Comparison of ENCODE assay signal across 9 cellular contexts in the genomic region with DNA sequence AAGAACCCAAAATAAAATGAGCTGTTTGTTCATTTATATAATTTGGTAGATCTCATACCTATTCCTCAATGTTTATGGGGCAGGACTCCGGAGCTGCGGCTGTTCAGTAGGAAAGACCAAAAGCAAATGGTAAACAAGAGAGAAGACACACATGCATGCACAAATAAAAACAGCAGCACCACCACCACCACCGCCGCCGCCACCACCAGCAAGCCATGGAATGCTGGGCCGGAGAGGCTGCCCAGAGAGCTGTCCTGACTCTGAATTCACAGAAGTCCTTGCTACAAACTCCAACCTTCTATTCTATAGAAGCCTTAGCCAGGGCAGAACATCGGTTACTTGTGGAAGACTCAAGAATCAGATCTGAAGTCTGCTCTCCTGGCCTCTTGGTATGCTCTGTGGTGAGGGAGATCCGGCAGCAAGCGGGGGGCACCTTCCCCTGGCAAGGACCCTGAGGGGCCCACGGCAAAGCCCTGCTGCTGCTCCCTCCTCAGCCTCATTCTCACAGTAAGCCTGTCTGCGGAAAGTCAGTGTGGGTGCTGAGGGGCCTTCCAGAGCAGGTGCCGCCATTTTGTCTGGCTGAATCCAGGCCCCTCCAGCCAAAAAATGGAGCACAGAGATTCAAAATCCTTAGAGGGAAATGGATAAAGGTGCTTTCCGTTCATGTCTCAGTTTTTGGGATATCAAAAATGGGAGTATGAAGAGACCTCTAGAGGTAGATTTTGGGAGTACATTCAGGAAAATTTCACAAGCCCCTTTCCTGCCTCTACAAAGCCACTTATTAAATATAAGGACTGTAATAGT. TPM values are rescaled to one million over a fixed set of nuclear protein-coding genes. Genes with fewer than 3 reads are reported as not detected.
A peak's percentile ranks its signal among the peaks of the same experiment; 100 is the strongest.
DNase-seq lines count a peak whose midpoint lies in the region; ATAC-seq and TF ChIP-seq lines count a peak whose summit lies in the region.
"Had no signal": no experiment of that assay in that cellular context is flagged by ENCODE, and none has a peak within 500 bp of the region (broad histone marks: within the 10 kb centered on the region; RNA-seq: fewer than 3 reads in every experiment).

No MANE protein-coding gene starts in this region.

- H3K4me3 ChIP-seq in left ventricle myocardium inferior (no peak overlapping the region), prostate gland (no peak overlapping the region)

- no peak for DNase-seq in left ventricle myocardium inferior
- DNase-seq in Right ventricle myocardium superior: no peak
- DNase-seq in NCI-H774 (lab: John Stamatoyannopoulos, UW): peak; percentile 19
- peak; percentile 40 for DNase-seq in dermis blood vessel endothelial cell
- no peak for DNase-seq in prostate gland (ENCODE audit: low spot score)
- no peak for DNase-seq in islet precursor cell

- peaks cover 36% of the 10 kb centered on the region for H3K4me1 ChIP-seq in left ventricle myocardium inferior
- H3K4me1 ChIP-seq in prostate gland (replicated peaks): no peaks in the 10 kb centered on the region

- no peaks in the 10 kb centered on the region for H3K9me3 ChIP-seq in left ventricle myocardium inferior (replicated peaks)
- H3K9me3 ChIP-seq in prostate gland: no peaks in the 10 kb centered on the region

- intact Hi-C loops in left ventricle myocardium inferior (cut with micrococcal nuclease): no loop called here
- intact Hi-C loops in Right ventricle myocardium superior (cut with DNase I): no loop called here
- intact Hi-C loops in prostate gland (cut with DNase I): no loop called here

- 72% methylated on average over 13 of the region's 13 CpGs for WGBS in prostate gland

- H3K36me3 ChIP-seq in left ventricle myocardium inferior (peaks cover 5% of the 10 kb centered on the region), prostate gland (no peaks in the 10 kb centered on the region)

- H3K27me3 ChIP-seq in left ventricle myocardium inferior (ENCODE audit: low read depth): no peaks in the 10 kb centered on the region
- no peaks in the 10 kb centered on the region for H3K27me3 ChIP-seq in prostate gland (replicated peaks; ENCODE audit: insufficient read depth)

- ATAC-seq in Right ventricle myocardium superior (ENCODE audit: poor library complexity) (no peak), GM21529 (IDR thresholded peaks at IDR 0.05; ENCODE audit: unreplicated experiment) (no peak), HG02588 (IDR thresholded peaks at IDR 0.05; ENCODE audit: unreplicated experiment) (no peak)

- H3K27ac ChIP-seq in left ventricle myocardium inferior (replicated peaks): no peak overlapping the region
- H3K27ac ChIP-seq in prostate gland: no peak overlapping the region

- TF ChIP-seq CTCF in left ventricle myocardium inferior (IDR thresholded peaks at IDR 0.05; ENCODE audit: borderline replicate concordance): peak; percentile 64
- peak in 3 of 4 experiments; percentile 42 to 69 (median 55) for TF ChIP-seq CTCF in prostate gland (IDR thresholded peaks at IDR 0.05)

- TF ChIP-seq POLR2A in prostate gland (IDR thresholded peaks at IDR 0.05): no peak

RNA-seq across cellular contexts. Expression of a gene that starts 6.4 kb away (rescaled TPM):
- total RNA-seq in left ventricle myocardium inferior (not detected), Right ventricle myocardium superior (not detected), dermis blood vessel endothelial cell (0.05 TPM in 1 of 2 replicates, not detected in the other), prostate gland (10 to 100 TPM in 1 of 2 donors, under 1 TPM in 1; 0.55 to 11.2 TPM)
- total RNA-seq: dermis microvascular lymphatic vessel endothelial cell had no signal

RNA-seq across cellular contexts. Expression of a gene that starts 43.8 kb away (rescaled TPM):
- total RNA-seq in left ventricle myocardium inferior (81.1 TPM), Right ventricle myocardium superior (74.7 TPM), dermis blood vessel endothelial cell (102 and 114 TPM in 2 replicates), prostate gland (100 to 1,000 TPM; 136 to 159 TPM)

Comparison
In these comparisons a context has a peak if more than half of its experiments do, and no peak if none do; other contexts are left out.
1. DNase-seq: peak in NCI-H774 (single experiment) and dermis blood vessel endothelial cell (single experiment); none in left ventricle myocardium inferior (single experiment), Right ventricle myocardium superior (single experiment), prostate gland (single experiment) and islet precursor cell (single experiment).